In genomic region chr7:152551304-152552036, GRCh38 we compare ENCODE assay signal across 32 cellular contexts.
"Had no signal": no experiment of that assay in that cellular context is flagged by ENCODE, and none has a peak within 500 bp of the region (broad histone marks: within the 10 kb centered on the region; RNA-seq: fewer than 3 reads in every experiment).

No MANE protein-coding gene starts in this region.

- H3K9me3 ChIP-seq: ascending aorta, breast epithelium, colonic mucosa, gastrocnemius medialis, heart left ventricle had no signal

- H3K4me3 ChIP-seq: ascending aorta, breast epithelium, cardiac muscle cell, colonic mucosa, gastrocnemius medialis, heart left ventricle had no signal

- H3K4me3 Mint-ChIP-seq: activated CD4-positive, alpha-beta memory T cell treated with anti-CD3 and anti-CD28 coated beads for 36 hours; activated CD4-positive, alpha-beta T cell treated with anti-CD3 and anti-CD28 coated beads for 36 hours; activated CD4-positive, alpha-beta T cell treated with anti-CD3 and anti-CD28 coated beads, Interleukin-2, amount 10 ng/mL, durations not matched to agents 24 days and 14 days; activated CD8-positive, alpha-beta memory T cell treated with anti-CD3 and anti-CD28 coated beads, Interleukin-2, amount 10 ng/mL, durations not matched to agents 7 days and 5 days; activated CD8-positive, alpha-beta T cell treated with anti-CD3 and anti-CD28 coated beads, Interleukin-2, amount 10 ng/mL, durations not matched to agents 7 days and 5 days; activated naive CD4-positive, alpha-beta T cell treated with anti-CD3 and anti-CD28 coated beads, Interleukin-2, amount 10 ng/mL, durations not matched to agents 7 days and 5 days; activated naive CD8-positive, alpha-beta T cell treated with anti-CD3 and anti-CD28 coated beads, Interleukin-2, amount 10 ng/mL, durations not matched to agents 7 days and 5 days; activated T-cell treated with anti-CD3 and anti-CD28 coated beads, Interleukin-2, amount 50 U/mL, for 24 hours; activated T-cell treated with anti-CD3 and anti-CD28 coated beads, Interleukin-2, amount 50 U/mL, for 72 hours; brain; endodermal cell; T-helper 17 cell; T-helper 2 cell treated with Interferon-gamma antibody and Interleukin-4, amounts not matched to agents 5 μg/mL and 100 μg/mL, for 36 hours had no signal

- H3K4me1 Mint-ChIP-seq: activated CD4-positive, alpha-beta T cell treated with anti-CD3 and anti-CD28 coated beads for 36 hours; activated CD4-positive, alpha-beta T cell treated with anti-CD3 and anti-CD28 coated beads, Interleukin-2, amount 10 ng/mL, durations not matched to agents 24 days and 14 days; activated CD8-positive, alpha-beta memory T cell treated with anti-CD3 and anti-CD28 coated beads, Interleukin-2, amount 10 ng/mL, durations not matched to agents 7 days and 5 days; activated naive CD4-positive, alpha-beta T cell treated with anti-CD3 and anti-CD28 coated beads, Interleukin-2, amount 10 ng/mL, durations not matched to agents 7 days and 5 days; activated naive CD8-positive, alpha-beta T cell treated with anti-CD3 and anti-CD28 coated beads, Interleukin-2, amount 10 ng/mL, durations not matched to agents 7 days and 5 days; brain had no signal

- H3K27me3 ChIP-seq: ascending aorta, breast epithelium, cardiac muscle cell, colonic mucosa, foreskin keratinocyte, gastrocnemius medialis, heart left ventricle had no signal

- DNase-seq: activated CD4-positive, alpha-beta memory T cell treated with anti-CD3 and anti-CD28 coated beads for 36 hours; activated CD4-positive, alpha-beta T cell treated with anti-CD3 and anti-CD28 coated beads for 36 hours; activated CD4-positive, alpha-beta T cell treated with anti-CD3 and anti-CD28 coated beads, Interleukin-2, amount 10 ng/mL, durations not matched to agents 24 days and 14 days; activated CD4-positive, CD25-positive, alpha-beta regulatory T cell; activated CD4-positive, CD25-positive, alpha-beta regulatory T cell treated with anti-CD3 and anti-CD28 coated beads, Interleukin-2, amount 50 U/mL, for 72 hours; activated CD8-positive, alpha-beta memory T cell treated with anti-CD3 and anti-CD28 coated beads, Interleukin-2, amount 10 ng/mL, durations not matched to agents 7 days and 5 days; activated CD8-positive, alpha-beta memory T cell treated with anti-CD3 and anti-CD28 coated beads, Interleukin-2, amount 50 U/mL, for 4 hours; activated CD8-positive, alpha-beta T cell treated with anti-CD3 and anti-CD28 coated beads, Interleukin-2, amount 10 ng/mL, durations not matched to agents 7 days and 5 days; activated gamma-delta T cell; activated naive CD4-positive, alpha-beta T cell; activated naive CD4-positive, alpha-beta T cell treated with anti-CD3 and anti-CD28 coated beads, Interleukin-2, amount 10 ng/mL, durations not matched to agents 7 days and 5 days; activated naive CD8-positive, alpha-beta T cell treated with anti-CD3 and anti-CD28 coated beads, Interleukin-2, amount 10 ng/mL, durations not matched to agents 7 days and 5 days; activated T-cell treated with anti-CD3 and anti-CD28 coated beads, Interleukin-2, amount 50 U/mL, for 24 hours; activated T-cell treated with anti-CD3 and anti-CD28 coated beads, Interleukin-2, amount 50 U/mL, for 72 hours; central memory CD4-positive, alpha-beta T cell; cerebellar nuclear complex; colonic mucosa; effector CD8-positive, alpha-beta T cell; endodermal cell; foreskin keratinocyte; gastrocnemius medialis; glutamatergic neuron; heart left ventricle; T-helper 17 cell; T1000 had no signal

- H3K4me1 ChIP-seq: ascending aorta, breast epithelium, colonic mucosa, foreskin keratinocyte, gastrocnemius medialis, heart left ventricle had no signal

- H3K36me3 ChIP-seq: ascending aorta, breast epithelium, cardiac muscle cell, colonic mucosa, gastrocnemius medialis, heart left ventricle had no signal

- H3K27me3 Mint-ChIP-seq: activated CD4-positive, alpha-beta memory T cell treated with anti-CD3 and anti-CD28 coated beads for 36 hours; activated CD4-positive, alpha-beta T cell treated with anti-CD3 and anti-CD28 coated beads for 36 hours; activated CD4-positive, alpha-beta T cell treated with anti-CD3 and anti-CD28 coated beads, Interleukin-2, amount 10 ng/mL, durations not matched to agents 24 days and 14 days; activated CD8-positive, alpha-beta memory T cell treated with anti-CD3 and anti-CD28 coated beads, Interleukin-2, amount 10 ng/mL, durations not matched to agents 7 days and 5 days; activated naive CD4-positive, alpha-beta T cell treated with anti-CD3 and anti-CD28 coated beads, Interleukin-2, amount 10 ng/mL, durations not matched to agents 7 days and 5 days; activated naive CD8-positive, alpha-beta T cell treated with anti-CD3 and anti-CD28 coated beads, Interleukin-2, amount 10 ng/mL, durations not matched to agents 7 days and 5 days; activated T-cell treated with anti-CD3 and anti-CD28 coated beads, Interleukin-2, amount 50 U/mL, for 24 hours; T-helper 17 cell had no signal

- ATAC-seq: activated CD4-positive, alpha-beta T cell treated with anti-CD3 and anti-CD28 coated beads for 36 hours; activated CD8-positive, alpha-beta memory T cell treated with anti-CD3 and anti-CD28 coated beads, Interleukin-2, amount 10 ng/mL, durations not matched to agents 7 days and 5 days; activated CD8-positive, alpha-beta T cell treated with anti-CD3 and anti-CD28 coated beads, Interleukin-2, amount 10 ng/mL, durations not matched to agents 7 days and 5 days; activated naive CD4-positive, alpha-beta T cell treated with anti-CD3 and anti-CD28 coated beads, Interleukin-2, amount 50 U/mL, for 72 hours; activated T-cell treated with anti-CD3 and anti-CD28 coated beads, Interleukin-2, amount 50 U/mL, for 72 hours; esophagus mucosa; foreskin keratinocyte; gastrocnemius medialis; heart left ventricle; T-helper 17 cell had no signal

- H3K36me3 Mint-ChIP-seq: activated CD4-positive, alpha-beta memory T cell treated with anti-CD3 and anti-CD28 coated beads for 36 hours; activated CD8-positive, alpha-beta memory T cell treated with anti-CD3 and anti-CD28 coated beads, Interleukin-2, amount 10 ng/mL, durations not matched to agents 7 days and 5 days; activated naive CD4-positive, alpha-beta T cell treated with anti-CD3 and anti-CD28 coated beads, Interleukin-2, amount 10 ng/mL, durations not matched to agents 7 days and 5 days; activated naive CD4-positive, alpha-beta T cell treated with anti-CD3 and anti-CD28 coated beads, Interleukin-2, amount 50 U/mL, for 72 hours; activated naive CD8-positive, alpha-beta T cell treated with anti-CD3 and anti-CD28 coated beads, Interleukin-2, amount 10 ng/mL, durations not matched to agents 7 days and 5 days; brain had no signal

- H3K9me3 Mint-ChIP-seq: activated CD4-positive, alpha-beta memory T cell treated with anti-CD3 and anti-CD28 coated beads for 36 hours; activated CD4-positive, alpha-beta T cell treated with anti-CD3 and anti-CD28 coated beads, Interleukin-2, amount 10 ng/mL, durations not matched to agents 24 days and 14 days; activated naive CD4-positive, alpha-beta T cell treated with anti-CD3 and anti-CD28 coated beads, Interleukin-2, amount 10 ng/mL, durations not matched to agents 7 days and 5 days; activated naive CD4-positive, alpha-beta T cell treated with anti-CD3 and anti-CD28 coated beads, Interleukin-2, amount 50 U/mL, for 72 hours; activated naive CD8-positive, alpha-beta T cell treated with anti-CD3 and anti-CD28 coated beads, Interleukin-2, amount 10 ng/mL, durations not matched to agents 7 days and 5 days; activated T-cell treated with anti-CD3 and anti-CD28 coated beads, Interleukin-2, amount 50 U/mL, for 24 hours; activated T-cell treated with anti-CD3 and anti-CD28 coated beads, Interleukin-2, amount 50 U/mL, for 72 hours; endodermal cell; T-helper 2 cell treated with Interferon-gamma antibody and Interleukin-4, amounts not matched to agents 5 μg/mL and 100 μg/mL, for 36 hours had no signal

- H3K27ac ChIP-seq: ascending aorta, breast epithelium, cardiac muscle cell, colonic mucosa, foreskin keratinocyte, gastrocnemius medialis, heart left ventricle had no signal

- H3K27ac Mint-ChIP-seq: activated CD4-positive, alpha-beta memory T cell treated with anti-CD3 and anti-CD28 coated beads for 36 hours; activated CD4-positive, alpha-beta T cell treated with anti-CD3 and anti-CD28 coated beads for 36 hours; activated CD4-positive, alpha-beta T cell treated with anti-CD3 and anti-CD28 coated beads, Interleukin-2, amount 10 ng/mL, durations not matched to agents 24 days and 14 days; activated CD8-positive, alpha-beta memory T cell treated with anti-CD3 and anti-CD28 coated beads, Interleukin-2, amount 10 ng/mL, durations not matched to agents 7 days and 5 days; activated CD8-positive, alpha-beta T cell treated with anti-CD3 and anti-CD28 coated beads, Interleukin-2, amount 10 ng/mL, durations not matched to agents 7 days and 5 days; activated naive CD4-positive, alpha-beta T cell treated with anti-CD3 and anti-CD28 coated beads, Interleukin-2, amount 10 ng/mL, durations not matched to agents 7 days and 5 days; activated naive CD4-positive, alpha-beta T cell treated with anti-CD3 and anti-CD28 coated beads, Interleukin-2, amount 50 U/mL, for 72 hours; activated naive CD8-positive, alpha-beta T cell treated with anti-CD3 and anti-CD28 coated beads, Interleukin-2, amount 10 ng/mL, durations not matched to agents 7 days and 5 days; activated T-cell treated with anti-CD3 and anti-CD28 coated beads, Interleukin-2, amount 50 U/mL, for 24 hours; activated T-cell treated with anti-CD3 and anti-CD28 coated beads, Interleukin-2, amount 50 U/mL, for 72 hours; brain; T-helper 17 cell; T-helper 2 cell treated with Interferon-gamma antibody and Interleukin-4, amounts not matched to agents 5 μg/mL and 100 μg/mL, for 36 hours had no signal
